1 cellular context compared by ENCODE assay signal in genomic region chr5:119452373-119453044, GRCh38.
TF ChIP-seq lines count a peak whose summit lies in the region.

Gene HSD17B4 (plus strand): TSS chr5:119452497. CDS start chr5:119452576, 79 bp downstream.

TF ChIP-seq in H1, 55 proteins besides CTCF, POLR2A, EP300 and RAD21 (continued from another document):
- no peak for TF ChIP-seq ATF2 (IDR thresholded peaks at IDR 0.05; ENCODE audit: low read length)
- peak; percentile 80 for TF ChIP-seq EGR1 (IDR thresholded peaks at IDR 0.05; ENCODE audit: borderline replicate concordance, low read depth, low read length)
- peak; percentile 78 for TF ChIP-seq NRF1 (IDR thresholded peaks at IDR 0.05; ENCODE audit: low read depth, low read length)
- TF ChIP-seq TAF1 (IDR thresholded peaks at IDR 0.05; ENCODE audit: low read depth, low read length) = peak; percentile 72
- 0 out of 4 replicates have a peak, but pooled peaks of 1 of the 2 experiments have one; percentile 61 for TF ChIP-seq HDAC2 (IDR thresholded peaks at IDR 0.05; ENCODE audit: borderline replicate concordance in 1 of 2, low read depth in 2 of 2, low read length in 2 of 2)
- TF ChIP-seq MAX (IDR thresholded peaks at IDR 0.05) = peak; percentile 74; the same call in 1 of the 2 replicates
- TF ChIP-seq CHD1 (IDR thresholded peaks at IDR 0.05; ENCODE audit: low read depth, low read length) = no peak
- no peak for TF ChIP-seq CTBP2 (IDR thresholded peaks at IDR 0.05; ENCODE audit: borderline replicate concordance, insufficient read depth, insufficient read length, low read length)
- peak; percentile 14; the same call in 1 of the 2 replicates for TF ChIP-seq E2F6 (IDR thresholded peaks at IDR 0.05)
- TF ChIP-seq POLR2AphosphoS5 (IDR thresholded peaks at IDR 0.05; ENCODE audit: low read depth, low read length) = peak; percentile 70
- peak; percentile 32 for TF ChIP-seq SAP30 (IDR thresholded peaks at IDR 0.05; ENCODE audit: insufficient read depth, insufficient replicate concordance, low read length)
- no peak for TF ChIP-seq CBX5 (IDR thresholded peaks at IDR 0.05; ENCODE audit: low read depth, low read length)
- peak; percentile 38 for TF ChIP-seq KDM4A (IDR thresholded peaks at IDR 0.05; ENCODE audit: low read depth, low read length, severe bottlenecking)
- peak; percentile 71 for TF ChIP-seq ASH2L (IDR thresholded peaks at IDR 0.05; ENCODE audit: low read length)
- peak; percentile 19 for TF ChIP-seq NANOG (IDR thresholded peaks at IDR 0.05; ENCODE audit: insufficient read depth, low read depth, low read length, poor library complexity, severe bottlenecking)
- 0 out of 4 replicates have a peak, but pooled peaks of 1 of the 2 experiments have one; percentile 74 for TF ChIP-seq SIN3A (conservative IDR thresholded peaks at IDR 0.05 in 1 of 2, IDR thresholded peaks at IDR 0.05 in 1 of 2; ENCODE audit: low read depth in 1 of 2, low read length in 2 of 2)
- TF ChIP-seq TBP (IDR thresholded peaks at IDR 0.05; ENCODE audit: low read depth, low read length) = peak; percentile 69
- no peak for TF ChIP-seq JUN (IDR thresholded peaks at IDR 0.05; ENCODE audit: low read depth, low read length)
- TF ChIP-seq RBBP5 (IDR thresholded peaks at IDR 0.05; ENCODE audit: borderline replicate concordance, low read depth, low read length) = peak; percentile 90
- TF ChIP-seq YY1 (IDR thresholded peaks at IDR 0.05; ENCODE audit: low read depth, low read length) = no peak
- peak; percentile 64 for TF ChIP-seq CREB1 (IDR thresholded peaks at IDR 0.05)
- no peak for TF ChIP-seq ZNF274 (IDR thresholded peaks at IDR 0.05; ENCODE audit: borderline replicate concordance, extremely low read depth, low read length)
- peak; percentile 63 for TF ChIP-seq SIX5 (IDR thresholded peaks at IDR 0.05; ENCODE audit: low read depth, low read length)
- TF ChIP-seq TCF12 (IDR thresholded peaks at IDR 0.05; ENCODE audit: low read depth, low read length) = peak; percentile 84; the same call in 1 of the 2 replicates
- no peak for TF ChIP-seq BCL11A (IDR thresholded peaks at IDR 0.05; ENCODE audit: low read depth in 2 of 2, low read length in 2 of 2)
TF ChIP-seq in H1: peak in this region for 18.
